In genomic region chr18:76823574-76823973, GRCh38 we compare ENCODE assay signal across 8 cellular contexts. TPM values are rescaled to one million over a fixed set of nuclear protein-coding genes. Genes with fewer than 3 reads are reported as not detected.
DNase-seq lines count a peak whose midpoint lies in the region; ATAC-seq and TF ChIP-seq lines count a peak whose summit lies in the region.

No MANE protein-coding gene starts in this region.

- peak overlapping the region; percentile 75 for H3K27ac ChIP-seq in WERI-Rb-1

- peaks cover 57% of the 10 kb centered on the region for H3K4me1 Mint-ChIP-seq in activated CD4-positive, alpha-beta T cell treated with anti-CD3 and anti-CD28 coated beads, Interleukin-2, amount 10 ng/mL, durations not matched to agents 7 days and 5 days
- H3K4me1 Mint-ChIP-seq in progenitor cell of endocrine pancreas (ENCODE audit: low read depth), result peaks cover 24% of the 10 kb centered on the region

- peaks cover 2% of the 10 kb centered on the region for H3K9me3 ChIP-seq in WERI-Rb-1 (ENCODE audit: severe bottlenecking)

- H3K27me3 ChIP-seq in WERI-Rb-1 (ENCODE audit: insufficient read depth, low read depth, severe bottlenecking), result no peaks in the 10 kb centered on the region

- H3K36me3 ChIP-seq in WERI-Rb-1, result peaks cover 17% of the 10 kb centered on the region

- CTCF ChIA-PET in activated CD4-positive, alpha-beta T cell treated with anti-CD3 and anti-CD28 coated beads, Interleukin-2, amount 10 ng/mL, durations not matched to agents 7 days and 5 days (lab: Charles Lee), result interaction anchor here (0.6 kb wide), 1 partner anchor 69 kb away, joined by 3 read pairs; no protein-coding TSS in a partner anchor

- H3K4me3 ChIP-seq in WERI-Rb-1 (ENCODE audit: low read depth, low read length), result peak overlapping the region; percentile 46
- H3K4me3 ChIP-seq in fibroblast of the aortic adventitia (ENCODE audit: low read depth, low read length), result peak overlapping the region; percentile 88

- peak overlapping the region; percentile 78 for H3K4me3 Mint-ChIP-seq in activated CD4-positive, alpha-beta T cell treated with anti-CD3 and anti-CD28 coated beads, Interleukin-2, amount 10 ng/mL, durations not matched to agents 7 days and 5 days
- peak overlapping the region; percentile 82 for H3K4me3 Mint-ChIP-seq in progenitor cell of endocrine pancreas (ENCODE audit: low read depth)

- no peak for ATAC-seq in HG03095 (IDR thresholded peaks at IDR 0.05; ENCODE audit: unreplicated experiment)

- peaks cover 15% of the 10 kb centered on the region for H3K36me3 Mint-ChIP-seq in activated CD4-positive, alpha-beta T cell treated with anti-CD3 and anti-CD28 coated beads, Interleukin-2, amount 10 ng/mL, durations not matched to agents 7 days and 5 days (ENCODE audit: low read depth)
- peaks cover 6% of the 10 kb centered on the region for H3K36me3 Mint-ChIP-seq in progenitor cell of endocrine pancreas (ENCODE audit: insufficient read depth)

- H3K27ac Mint-ChIP-seq in activated CD4-positive, alpha-beta T cell treated with anti-CD3 and anti-CD28 coated beads, Interleukin-2, amount 10 ng/mL, durations not matched to agents 7 days and 5 days, result peak overlapping the region; percentile 87
- H3K27ac Mint-ChIP-seq in progenitor cell of endocrine pancreas, result peak overlapping the region; percentile 94

- H3K9me3 Mint-ChIP-seq in activated CD4-positive, alpha-beta T cell treated with anti-CD3 and anti-CD28 coated beads, Interleukin-2, amount 10 ng/mL, durations not matched to agents 7 days and 5 days, result no peaks in the 10 kb centered on the region
- H3K9me3 Mint-ChIP-seq in progenitor cell of endocrine pancreas (ENCODE audit: low read depth), result no peaks in the 10 kb centered on the region

- no peak for DNase-seq in activated CD4-positive, alpha-beta T cell treated with anti-CD3 and anti-CD28 coated beads, Interleukin-2, amount 10 ng/mL, durations not matched to agents 7 days and 5 days
- DNase-seq in activated CD4-positive, alpha-beta T cell treated with anti-CD3 and anti-CD28 coated beads for 1 hour, result no peak
- DNase-seq in WERI-Rb-1 (no peak), fibroblast of the aortic adventitia (ENCODE audit: low read depth) (no peak), progenitor cell of endocrine pancreas (ENCODE audit: low spot score, unreplicated experiment) (peak; percentile 26), NOMO-1 treated with dmso at 0.1 percent for 144 hours (lab: John Stamatoyannopoulos, UW; ENCODE audit: unreplicated experiment) (no peak), EL (no peak)

- H3K27me3 Mint-ChIP-seq in activated CD4-positive, alpha-beta T cell treated with anti-CD3 and anti-CD28 coated beads, Interleukin-2, amount 10 ng/mL, durations not matched to agents 7 days and 5 days, result no peaks in the 10 kb centered on the region
- H3K27me3 Mint-ChIP-seq in progenitor cell of endocrine pancreas, result no peaks in the 10 kb centered on the region

- POLR2A ChIA-PET in activated CD4-positive, alpha-beta T cell treated with anti-CD3 and anti-CD28 coated beads, Interleukin-2, amount 10 ng/mL, durations not matched to agents 7 days and 5 days (lab: Charles Lee), result no interaction called here

- TF ChIP-seq CTCF in WERI-Rb-1 (IDR thresholded peaks at IDR 0.05; ENCODE audit: low read depth, low read length) (0 out of 2 replicates have a peak, but pooled peaks have one; percentile 29), fibroblast of the aortic adventitia (IDR thresholded peaks at IDR 0.05; ENCODE audit: insufficient read depth, low read length) (peak; percentile 33), progenitor cell of endocrine pancreas (IDR thresholded peaks at IDR 0.05; ENCODE audit: unreplicated experiment) (peak; percentile 51)

RNA-seq across cellular contexts. Expression of gene ZNF236, which starts 1.2 kb away (rescaled TPM):
- 10 to 100 TPM; 23.9 to 27.7 TPM for total RNA-seq in activated CD4-positive, alpha-beta T cell treated with anti-CD3 and anti-CD28 coated beads, Interleukin-2, amount 10 ng/mL, durations not matched to agents 7 days and 5 days
- total RNA-seq in fibroblast of the aortic adventitia (ENCODE audit: low replicate concordance) (13.6 and 21.2 TPM in 2 replicates), progenitor cell of endocrine pancreas (28.9 and 32.5 TPM in 2 replicates)
